Comparison of ENCODE assay signal across 22 cellular contexts in the genomic region with DNA sequence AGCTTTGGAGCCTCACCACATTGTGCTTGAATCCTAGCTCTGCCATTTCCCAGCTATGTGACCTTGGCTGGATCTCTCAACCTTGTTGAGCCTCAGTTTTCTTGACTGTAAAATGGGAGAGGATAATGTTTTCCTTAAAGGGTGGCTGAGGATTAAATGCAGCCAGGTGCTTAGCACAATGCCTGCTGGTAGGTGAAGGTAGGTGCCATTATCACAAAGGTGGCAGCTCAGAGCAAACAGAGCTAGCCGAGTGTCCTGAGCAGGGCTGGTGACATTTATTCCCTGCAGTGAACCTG.
DNase-seq lines count a peak whose midpoint lies in the region; ATAC-seq, FAIRE-seq and TF ChIP-seq lines count a peak whose summit lies in the region.
"Had no signal": no experiment of that assay in that cellular context is flagged by ENCODE, and none has a peak within 500 bp of the region (broad histone marks: within the 10 kb centered on the region; RNA-seq: fewer than 3 reads in every experiment).

No MANE protein-coding gene starts in this region.

- DNase-seq in DMS153 (lab: John Stamatoyannopoulos, UW) (peak; percentile 76), DMS153 treated with DMSO at 0.1 percent for 48 hours (lab: John Stamatoyannopoulos, UW; ENCODE audit: unreplicated experiment) (no peak), K562 (ENCODE audit: extremely low read depth in 1 of 4, low spot score in 3 of 4) (no peak), transverse colon (no peak), NCI-H82 (lab: John Stamatoyannopoulos, UW) (no peak), HEK293T (ENCODE audit: extremely low spot score) (no peak), breast epithelium (ENCODE audit: low spot score in 2 of 2) (no peak)
- DNase-seq: ACHN; Caco-2; CD4-positive, alpha-beta T cell; DMS 273 treated with DMSO at 0.1 percent for 48 hours; GF-D8; GOT3; Karpas-422; NCI-H446 treated with DMSO at 0.1 percent for 48 hours; Peyer's patch had no signal

- no peaks in the 10 kb centered on the region for H3K36me3 Mint-ChIP-seq in nephron (ENCODE audit: low read depth)
- H3K36me3 Mint-ChIP-seq: IgD-negative memory B cell had no signal

- H3K4me1 ChIP-seq in K562 (replicated peaks in 1 of 2; ENCODE audit: control insufficient read depth in 2 of 2, insufficient read depth in 2 of 2, low read length in 2 of 2): no peaks in the 10 kb centered on the region
- H3K4me1 ChIP-seq in transverse colon: peaks cover 0 to 7% (median 2%) of the 10 kb centered on the region in 4 donors
- H3K4me1 ChIP-seq in breast epithelium: no peaks in the 10 kb centered on the region
- H3K4me1 ChIP-seq: BLaER1, Caco-2, Peyer's patch had no signal

- H3K79me2 ChIP-seq in K562 (ENCODE audit: control insufficient read depth, insufficient read depth, low read length): no peaks in the 10 kb centered on the region

- ATAC-seq in K562: no peak
- ATAC-seq: HCT116, SK-N-SH treated with all-trans-retinoic acid at 6 μM for 48 hours had no signal

- H3K9me3 Mint-ChIP-seq in nephron: peaks cover 2% of the 10 kb centered on the region

- H3K4me3 Mint-ChIP-seq in nephron: no peak overlapping the region
- H3K4me3 Mint-ChIP-seq: CD4-positive, alpha-beta T cell; IgD-negative memory B cell had no signal

- no peak for TF ChIP-seq RAD21 in K562 (CRISPR knock-in tag; conservative IDR thresholded peaks at IDR 0.05 in 1 of 2, IDR thresholded peaks at IDR 0.05 in 1 of 2)

- intact Hi-C loops in K562 (cut with micrococcal nuclease) (no loop called here), transverse colon (cut with DNase I; ENCODE audit: low total_unique reads) (no loop called here), breast epithelium (cut with DNase I; ENCODE audit: low total_unique reads) (no loop called here)

- no peaks in the 10 kb centered on the region; the same call in 1 of the 2 replicates for H4K20me1 ChIP-seq in K562 (replicated peaks; ENCODE audit: control insufficient read depth, insufficient read depth, low read length)
- H4K20me1 ChIP-seq: BLaER1 had no signal

- TF ChIP-seq CTCF in K562 (IDR thresholded peaks at IDR 0.05 in 2 of 3, conservative IDR thresholded peaks at IDR 0.05 in 1 of 3; ENCODE audit: insufficient read depth in 2 of 3, low read depth in 1 of 3, low read length in 3 of 3) (no peak), nephron (IDR thresholded peaks at IDR 0.05; ENCODE audit: unreplicated experiment in 3 of 3) (no peak), transverse colon (IDR thresholded peaks at IDR 0.05) (no peak), breast epithelium (IDR thresholded peaks at IDR 0.05) (no peak)

- H3K27me3 ChIP-seq in K562 (ENCODE audit: control insufficient read depth in 2 of 2, insufficient read depth in 2 of 2, low read length in 2 of 2) (peaks cover 2 to 27% of the 10 kb centered on the region in 2 experiments; a peak in 2 of 5 replicates), transverse colon (no peaks in the 10 kb centered on the region), breast epithelium (no peaks in the 10 kb centered on the region)
- H3K27me3 ChIP-seq: BLaER1, Peyer's patch had no signal

- H3K9me3 ChIP-seq in K562 (replicated peaks; ENCODE audit: control insufficient read depth, insufficient read depth, low read depth, low read length) (no peaks in the 10 kb centered on the region), transverse colon (no peaks in the 10 kb centered on the region), breast epithelium (no peaks in the 10 kb centered on the region)
- H3K9me3 ChIP-seq: BLaER1, Caco-2, Peyer's patch had no signal

- FAIRE-seq in K562 (lab: Jason Lieb, UNC): no peak

- 0% methylated on average over 1 of the region's 1 CpG for WGBS in K562 (ENCODE audit: insufficient coverage, low coverage, missing lambda C conversion rate)
- 71% methylated on average over 1 of the region's 1 CpG; no CpG with 5 or more reads in 1 of the 2 donors for WGBS in transverse colon (ENCODE audit: low coverage in 1 of 2), 2 donors

- no peak for TF ChIP-seq EP300 in K562 (IDR thresholded peaks at IDR 0.05; ENCODE audit: low read length)
- TF ChIP-seq EP300 in transverse colon (IDR thresholded peaks at IDR 0.05; ENCODE audit: low read depth): no peak

- H3K9ac ChIP-seq in K562 (ENCODE audit: insufficient read depth in 1 of 2, low read depth in 2 of 2, low read length in 2 of 2): no peak overlapping the region
- H3K9ac ChIP-seq: BLaER1 had no signal

- no peak overlapping the region for H2AFZ ChIP-seq in K562 (ENCODE audit: low read depth, low read length)

- TF ChIP-seq POLR2A in K562 (conservative IDR thresholded peaks at IDR 0.05) (no peak), transverse colon (IDR thresholded peaks at IDR 0.05) (no peak), breast epithelium (IDR thresholded peaks at IDR 0.05) (no peak)

- H3K27me3 Mint-ChIP-seq in nephron (ENCODE audit: low read depth): peaks cover 7% of the 10 kb centered on the region
- H3K27me3 Mint-ChIP-seq: CD4-positive, alpha-beta T cell had no signal

- in situ Hi-C loops in K562 (cut with MboI): no loop called here
- in situ Hi-C loops in transverse colon (cut with MboI; ENCODE audit: low pct_ligation_motif_present in 1 of 4, low pct_unique_long_range_greater_than_20kb in 1 of 4, low sequenced_read_pairs in 3 of 4): no loop called here

- H3K4me3 ChIP-seq in K562: no peak overlapping the region
- H3K4me3 ChIP-seq in transverse colon: no peak overlapping the region
- no peak overlapping the region for H3K4me3 ChIP-seq in breast epithelium
- H3K4me3 ChIP-seq: BLaER1, Peyer's patch had no signal

- BruUV-seq in K562 (replicated peaks; lab: Mats Ljungman, UMichigan): no TSS peak

- no peaks in the 10 kb centered on the region for H3K36me3 ChIP-seq in K562 (ENCODE audit: control insufficient read depth, insufficient read depth, low read length)
- H3K36me3 ChIP-seq in transverse colon: no peaks in the 10 kb centered on the region
- H3K36me3 ChIP-seq in breast epithelium: no peaks in the 10 kb centered on the region
- H3K36me3 ChIP-seq: BLaER1, Peyer's patch had no signal

- H3K27ac ChIP-seq in K562 (ENCODE audit: extremely low read depth, low read depth, low read length) (no peak overlapping the region), transverse colon (peak overlapping the region in 3 of 4 donors; percentile 32 to 64 (median 60)), breast epithelium (no peak overlapping the region)
- H3K27ac ChIP-seq: 22Rv1, BLaER1, Peyer's patch had no signal

- POLR2A ChIA-PET in K562 (lab: Yijun Ruan, JAX) (interaction anchor here (0.9 to 1.0 kb wide), 2 partner anchors 9 to 13 kb away, joined by 3 to 4 read pairs; no protein-coding TSS in a partner anchor), HEK293T (lab: Yijun Ruan, JAX) (no interaction called here)

- H3K27ac Mint-ChIP-seq in nephron: peak overlapping the region; percentile 89 to 97 (median 94)
- H3K27ac Mint-ChIP-seq: CD4-positive, alpha-beta T cell; IgD-negative memory B cell had no signal

- CTCF ChIA-PET in K562 (lab: Yijun Ruan, JAX; ENCODE audit: low intra/inter-chr PET ratio): no interaction called here
- CTCF ChIA-PET in HEK293T (lab: Yijun Ruan, JAX): no interaction called here

- peaks cover 63% of the 10 kb centered on the region for H3K4me1 Mint-ChIP-seq in nephron
- H3K4me1 Mint-ChIP-seq: IgD-negative memory B cell had no signal

- no peaks in the 10 kb centered on the region for H3K9me1 ChIP-seq in K562 (ENCODE audit: control insufficient read depth, insufficient read depth, low read length)

- no peak overlapping the region for H3K4me2 ChIP-seq in K562 (ENCODE audit: insufficient read depth, low read length)
- H3K4me2 ChIP-seq: BLaER1 had no signal

TF ChIP-seq in K562, 482 proteins besides CTCF, POLR2A, EP300 and RAD21:
- peak; percentile 11 for TF ChIP-seq RBM25 (IDR thresholded peaks at IDR 0.05; ENCODE audit: low read depth, low read length, severe bottlenecking)
- no peak for TF ChIP-seq ZNF778 (CRISPR knock-in tag; IDR thresholded peaks at IDR 0.05)
- TF ChIP-seq ESRRA (IDR thresholded peaks at IDR 0.05; ENCODE audit: borderline replicate concordance, low read depth): 0 out of 2 replicates have a peak, but pooled peaks have one; percentile 48
- TF ChIP-seq RCOR1 (IDR thresholded peaks at IDR 0.05; ENCODE audit: borderline replicate concordance in 1 of 2, low read depth in 2 of 2, low read length in 2 of 2): no peak

TF ChIP-seq in HEK293T, 16 proteins besides CTCF, POLR2A, EP300 and RAD21:
- no peak for TF ChIP-seq ARNT (IDR thresholded peaks at IDR 0.05)

Comparison
In these comparisons a context has a peak if more than half of its experiments do, and no peak if none do; other contexts are left out.
1. H3K27ac ChIP-seq: peak in transverse colon (3 of 4); none in K562 (single experiment) and breast epithelium (0 of 2).